In the genomic region with DNA sequence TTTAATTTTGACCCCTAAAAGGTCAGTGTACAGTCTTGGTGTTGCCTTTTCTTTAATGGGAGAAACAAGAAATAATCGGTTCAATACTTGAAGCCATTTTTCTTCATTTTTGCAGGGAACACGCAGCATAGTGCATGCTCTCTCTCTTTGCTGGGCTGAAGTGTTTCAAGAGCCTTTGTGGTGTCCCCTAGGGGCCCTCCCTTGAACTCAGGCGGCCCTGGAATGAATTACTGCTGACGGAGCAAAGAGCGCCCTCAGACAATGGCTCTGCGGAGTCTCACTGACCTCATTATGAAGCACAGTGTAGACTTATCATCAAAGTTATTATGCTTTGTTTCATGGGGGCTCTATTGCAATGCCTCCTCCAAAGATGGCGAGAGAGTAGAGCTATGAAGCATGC, we compare ENCODE assay signal across 16 cellular contexts.
A peak's percentile ranks its signal among the peaks of the same experiment; 100 is the strongest.
DNase-seq lines count a peak whose midpoint lies in the region; ATAC-seq, FAIRE-seq and TF ChIP-seq lines count a peak whose summit lies in the region.
"Had no signal": no experiment of that assay in that cellular context is flagged by ENCODE, and none has a peak within 500 bp of the region (broad histone marks: within the 10 kb centered on the region; RNA-seq: fewer than 3 reads in every experiment).

No MANE protein-coding gene starts in this region.

- 0% methylated on average over 7 of the region's 7 CpGs for WGBS in K562 (ENCODE audit: insufficient coverage, low coverage, missing lambda C conversion rate)

- H3K9me3 Mint-ChIP-seq in nephron progenitor cell = peaks cover 26% of the 10 kb centered on the region
- peaks cover 0 to 17% (median 2%) of the 10 kb centered on the region in 5 donors for H3K9me3 Mint-ChIP-seq in CD8-positive, alpha-beta memory T cell

- no peak overlapping the region for H3K27ac Mint-ChIP-seq in nephron progenitor cell
- H3K27ac Mint-ChIP-seq in CD8-positive, alpha-beta memory T cell = no peak overlapping the region

- in situ Hi-C loops in K562 (cut with MboI) = no loop called here

- no peaks in the 10 kb centered on the region; a peak in 1 of 5 replicates for H3K4me1 ChIP-seq in K562 (replicated peaks in 1 of 2; ENCODE audit: control insufficient read depth in 2 of 2, insufficient read depth in 2 of 2, low read length in 2 of 2)
- no peaks in the 10 kb centered on the region for H3K4me1 ChIP-seq in CD8-positive, alpha-beta memory T cell (ENCODE audit: insufficient read depth, low read length)
- H3K4me1 ChIP-seq: BLaER1 treated with 17β-estradiol and CSF1 and Interleukin-3, amounts not matched to agents 10 nM and 100 nM had no signal

- intact Hi-C loops in K562 (cut with micrococcal nuclease) = no loop called here

- H3K36me3 Mint-ChIP-seq in nephron progenitor cell (ENCODE audit: low read depth) = no peaks in the 10 kb centered on the region
- no peaks in the 10 kb centered on the region for H3K36me3 Mint-ChIP-seq in CD8-positive, alpha-beta memory T cell

- H2AFZ ChIP-seq in K562 (ENCODE audit: low read depth, low read length) = no peak overlapping the region

- no peaks in the 10 kb centered on the region for H3K9me3 ChIP-seq in K562 (replicated peaks; ENCODE audit: control insufficient read depth, insufficient read depth, low read depth, low read length)
- H3K9me3 ChIP-seq in CD8-positive, alpha-beta memory T cell (ENCODE audit: low read length) = no peaks in the 10 kb centered on the region
- H3K9me3 ChIP-seq: SK-N-SH had no signal

- H3K4me3 Mint-ChIP-seq in nephron progenitor cell = peak overlapping the region; percentile 29
- no peak overlapping the region for H3K4me3 Mint-ChIP-seq in CD8-positive, alpha-beta memory T cell

- CTCF ChIA-PET in K562 (lab: Yijun Ruan, JAX; ENCODE audit: low intra/inter-chr PET ratio) = no interaction called here
- CTCF ChIA-PET in CD8-positive, alpha-beta memory T cell (lab: Charles Lee) = no interaction called here

- no peak for TF ChIP-seq RAD21 in K562 (CRISPR knock-in tag; conservative IDR thresholded peaks at IDR 0.05 in 1 of 2, IDR thresholded peaks at IDR 0.05 in 1 of 2)

- no peaks in the 10 kb centered on the region for H3K9me1 ChIP-seq in K562 (ENCODE audit: control insufficient read depth, insufficient read depth, low read length)

- peak; percentile 21 for DNase-seq in DMS153 (lab: John Stamatoyannopoulos, UW)
- DNase-seq in NCI-H187 (lab: John Stamatoyannopoulos, UW) = peak; percentile 36 to 58
- DNase-seq in K562 (ENCODE audit: extremely low read depth in 1 of 4, low spot score in 3 of 4) = no peak
- DNase-seq in nephron progenitor cell = peak; percentile 32
- no peak for DNase-seq in CD1c-positive myeloid dendritic cell (ENCODE audit: extremely low spot score)
- no peak for DNase-seq in CD8-positive, alpha-beta memory T cell
- DNase-seq in NOMO-1 treated with dmso at 0.1 percent for 144 hours (lab: John Stamatoyannopoulos, UW; ENCODE audit: unreplicated experiment) = no peak
- DNase-seq: HCEC 1CT, Karpas-422, NCI-H2081, NCI-H774, SK-N-SH had no signal

- no peaks in the 10 kb centered on the region for H3K27me3 ChIP-seq in K562 (ENCODE audit: control insufficient read depth in 2 of 2, insufficient read depth in 2 of 2, low read length in 2 of 2)
- H3K27me3 ChIP-seq in CD8-positive, alpha-beta memory T cell (ENCODE audit: insufficient read depth, low read length, poor library complexity, severe bottlenecking) = no peaks in the 10 kb centered on the region
- H3K27me3 ChIP-seq: BLaER1 treated with 17β-estradiol and CSF1 and Interleukin-3, amounts not matched to agents 10 nM and 100 nM had no signal

- POLR2A ChIA-PET in K562 (lab: Yijun Ruan, JAX) = no interaction called here
- POLR2A ChIA-PET in CD8-positive, alpha-beta memory T cell (lab: Charles Lee) = no interaction called here

- H3K27me3 Mint-ChIP-seq in nephron progenitor cell (ENCODE audit: low read depth, poor library complexity) = peaks cover 5% of the 10 kb centered on the region
- H3K27me3 Mint-ChIP-seq in CD8-positive, alpha-beta memory T cell = no peaks in the 10 kb centered on the region

- no peak overlapping the region for H3K4me2 ChIP-seq in K562 (ENCODE audit: insufficient read depth, low read length)
- H3K4me2 ChIP-seq: BLaER1 treated with 17β-estradiol and CSF1 and Interleukin-3, amounts not matched to agents 10 nM and 100 nM; SK-N-SH had no signal

- BruUV-seq in K562 (replicated peaks; lab: Mats Ljungman, UMichigan) = no TSS peak

- H4K20me1 ChIP-seq in K562 (replicated peaks; ENCODE audit: control insufficient read depth, insufficient read depth, low read length) = no peaks in the 10 kb centered on the region
- H4K20me1 ChIP-seq: BLaER1 treated with 17β-estradiol and CSF1 and Interleukin-3, amounts not matched to agents 10 nM and 100 nM had no signal

- TF ChIP-seq POLR2A in K562 (conservative IDR thresholded peaks at IDR 0.05) = no peak

- TF ChIP-seq CTCF in K562 (IDR thresholded peaks at IDR 0.05 in 2 of 3, conservative IDR thresholded peaks at IDR 0.05 in 1 of 3; ENCODE audit: insufficient read depth in 2 of 3, low read depth in 1 of 3, low read length in 3 of 3) = no peak
- TF ChIP-seq CTCF in nephron progenitor cell (IDR thresholded peaks at IDR 0.05) = no peak

- no peak overlapping the region for H3K27ac ChIP-seq in K562 (ENCODE audit: extremely low read depth, low read depth, low read length)
- no peak overlapping the region for H3K27ac ChIP-seq in CD8-positive, alpha-beta memory T cell (ENCODE audit: low read depth, low read length)
- H3K27ac ChIP-seq: BLaER1 treated with 17β-estradiol and CSF1 and Interleukin-3, amounts not matched to agents 10 nM and 100 nM had no signal

- H3K4me3 ChIP-seq in K562 = no peak overlapping the region
- no peak overlapping the region for H3K4me3 ChIP-seq in CD8-positive, alpha-beta memory T cell (ENCODE audit: low read length)
- H3K4me3 ChIP-seq: BLaER1 treated with 17β-estradiol and CSF1 and Interleukin-3, amounts not matched to agents 10 nM and 100 nM had no signal

- no peaks in the 10 kb centered on the region for H3K79me2 ChIP-seq in K562 (ENCODE audit: control insufficient read depth, insufficient read depth, low read length)

- peaks cover 27% of the 10 kb centered on the region for H3K4me1 Mint-ChIP-seq in nephron progenitor cell
- H3K4me1 Mint-ChIP-seq in CD8-positive, alpha-beta memory T cell = no peaks in the 10 kb centered on the region

- TF ChIP-seq EP300 in K562 (IDR thresholded peaks at IDR 0.05; ENCODE audit: low read length) = no peak

- ATAC-seq in K562 (peak; percentile 58; the same call in 2 of the 3 replicates), GM18498 (IDR thresholded peaks at IDR 0.05; ENCODE audit: unreplicated experiment) (no peak)
- ATAC-seq: Panc1, Right ventricle myocardium inferior had no signal

- no peak overlapping the region for H3K9ac ChIP-seq in K562 (ENCODE audit: insufficient read depth in 1 of 2, low read depth in 2 of 2, low read length in 2 of 2)
- H3K9ac ChIP-seq: BLaER1 treated with 17β-estradiol and CSF1 and Interleukin-3, amounts not matched to agents 10 nM and 100 nM; SK-N-SH had no signal

- no peaks in the 10 kb centered on the region; the same call in 2 of the 3 replicates for H3K36me3 ChIP-seq in K562 (ENCODE audit: control insufficient read depth, insufficient read depth, low read length)
- H3K36me3 ChIP-seq in CD8-positive, alpha-beta memory T cell (ENCODE audit: insufficient read depth, low read length) = no peaks in the 10 kb centered on the region
- H3K36me3 ChIP-seq: BLaER1 treated with 17β-estradiol and CSF1 and Interleukin-3, amounts not matched to agents 10 nM and 100 nM had no signal

- no peak for FAIRE-seq in K562 (lab: Jason Lieb, UNC)

TF ChIP-seq in K562, 482 proteins besides CTCF, POLR2A, EP300 and RAD21 (continues in another document):
- TF ChIP-seq PURB (CRISPR knock-in tag; IDR thresholded peaks at IDR 0.05; ENCODE audit: low read depth) (no peak), HOXB6 (CRISPR knock-in tag; IDR thresholded peaks at IDR 0.05; ENCODE audit: borderline replicate concordance) (no peak), VEZF1 (CRISPR knock-in tag; IDR thresholded peaks at IDR 0.05) (no peak), XRCC3 (IDR thresholded peaks at IDR 0.05) (no peak), ZNF263 (CRISPR knock-in tag; IDR thresholded peaks at IDR 0.05; ENCODE audit: borderline replicate concordance) (no peak), NR3C1 (CRISPR knock-in tag; IDR thresholded peaks at IDR 0.05) (no peak), ZNF384 (IDR thresholded peaks at IDR 0.05; ENCODE audit: low read depth, low read length) (no peak), SP1 (CRISPR knock-in tag; IDR thresholded peaks at IDR 0.05) (no peak), MIER1 (IDR thresholded peaks at IDR 0.05; ENCODE audit: low read depth) (no peak), JUN (IDR thresholded peaks at IDR 0.05; ENCODE audit: borderline replicate concordance, low read depth, low read length) (no peak), JUN (CRISPR knock-in tag; IDR thresholded peaks at IDR 0.05; ENCODE audit: borderline replicate concordance) (no peak), ZNF354B (CRISPR knock-in tag; IDR thresholded peaks at IDR 0.05) (no peak), ZNF512 (tag; IDR thresholded peaks at IDR 0.05) (no peak), MAFF (IDR thresholded peaks at IDR 0.05; ENCODE audit: low read length) (peak; percentile 27; the same call in 1 of the 2 replicates), ZNF316 (IDR thresholded peaks at IDR 0.05) (peak; percentile 47)

Comparison
In these comparisons a context has a peak if more than half of its experiments do, and no peak if none do; other contexts are left out.
1. DNase-seq: peak in DMS153 (single experiment), NCI-H187 (2 of 2) and nephron progenitor cell (single experiment); none in K562 (0 of 4), CD1c-positive myeloid dendritic cell (single experiment), CD8-positive, alpha-beta memory T cell (0 of 5) and NOMO-1 treated with dmso at 0.1 percent for 144 hours (single experiment).